ENCODE assay signal across 9 cellular contexts in the genomic region with DNA sequence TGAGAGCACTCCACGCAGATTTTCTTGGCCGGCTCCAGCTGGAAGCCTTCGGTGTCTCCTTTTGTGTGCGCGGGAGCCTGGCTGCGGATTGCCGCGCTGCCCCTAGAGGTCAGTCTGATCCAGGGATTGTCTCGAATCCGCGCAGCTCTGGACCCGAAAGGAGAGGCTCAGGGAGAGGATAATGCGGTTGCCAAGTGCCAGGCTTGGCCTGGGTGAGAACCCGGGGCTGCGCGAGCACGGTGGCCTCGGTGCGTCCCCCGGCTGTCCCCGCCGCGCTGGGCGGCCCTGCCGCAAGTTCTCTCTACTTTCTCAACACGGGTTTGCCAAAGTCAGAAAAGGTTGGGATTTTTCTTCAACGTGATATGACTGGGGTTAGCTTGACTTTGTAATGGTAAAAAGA.
DNase-seq lines count a peak whose midpoint lies in the region; ATAC-seq and TF ChIP-seq lines count a peak whose summit lies in the region.
"Had no signal": no experiment of that assay in that cellular context is flagged by ENCODE, and none has a peak within 500 bp of the region (broad histone marks: within the 10 kb centered on the region; RNA-seq: fewer than 3 reads in every experiment).

No MANE protein-coding gene starts in this region.

- TF ChIP-seq CTCF in PC-3 (conservative IDR thresholded peaks at IDR 0.05; ENCODE audit: low read depth, low read length) (peak; percentile 76), endodermal cell (conservative IDR thresholded peaks at IDR 0.05) (peak; percentile 97), mesothelial cell of epicardium (IDR thresholded peaks at IDR 0.05; ENCODE audit: unreplicated experiment) (peak; percentile 55)

- DNase-seq in DMS153 (lab: John Stamatoyannopoulos, UW), result peak; percentile 83
- peak; percentile 63 for DNase-seq in HPDE6-E6E7 (ENCODE audit: extremely low spot score)
- DNase-seq in PC-3, result peak; percentile 73
- DNase-seq in endodermal cell, result peak; percentile 95
- DNase-seq in mesothelial cell of epicardium (ENCODE audit: low spot score in 2 of 2, unreplicated experiment in 2 of 2), result peak; percentile 41 to 64
- no peak for DNase-seq in activated naive CD4-positive, alpha-beta T cell treated with anti-CD3 and anti-CD28 coated beads, Interleukin-2, amount 10 ng/mL, durations not matched to agents 7 days and 5 days

- H3K9me2 ChIP-seq in PC-3 (replicated peaks; ENCODE audit: low read length), result no peaks in the 10 kb centered on the region

- ATAC-seq in PC-3, result peak; percentile 100
- no peak for ATAC-seq in HG02970 (IDR thresholded peaks at IDR 0.05; ENCODE audit: low FRiP score, unreplicated experiment)
- ATAC-seq in GM18498 (IDR thresholded peaks at IDR 0.05; ENCODE audit: unreplicated experiment), result no peak

- H3K4me3 ChIP-seq in PC-3 (ENCODE audit: low read length) (no peak overlapping the region), endodermal cell (ENCODE audit: low read length) (no peak overlapping the region)

- POLR2A ChIA-PET in PC-3 (lab: Charles Lee; ENCODE audit: unreplicated experiment), result no interaction called here

- H4K20me1 ChIP-seq in PC-3 (ENCODE audit: low read length), result no peaks in the 10 kb centered on the region

- no peaks in the 10 kb centered on the region for H3K4me1 ChIP-seq in PC-3 (ENCODE audit: insufficient read depth, low read length)
- no peaks in the 10 kb centered on the region for H3K4me1 ChIP-seq in endodermal cell (ENCODE audit: control insufficient read depth, insufficient read depth, low read length)

- H3K27me3 Mint-ChIP-seq in endodermal cell (ENCODE audit: insufficient read depth) (peaks cover 10% of the 10 kb centered on the region), mesothelial cell of epicardium (ENCODE audit: low read depth) (peaks cover 56% of the 10 kb centered on the region)
- H3K27me3 Mint-ChIP-seq in activated naive CD4-positive, alpha-beta T cell treated with anti-CD3 and anti-CD28 coated beads, Interleukin-2, amount 10 ng/mL, durations not matched to agents 7 days and 5 days, result peaks cover 8% of the 10 kb centered on the region

- H3F3A ChIP-seq in PC-3 (ENCODE audit: low read length, unreplicated experiment), result no peaks in the 10 kb centered on the region

- H3K27me3 ChIP-seq in PC-3 (ENCODE audit: low read length) (peaks cover 53% of the 10 kb centered on the region), endodermal cell (ENCODE audit: control insufficient read depth, insufficient read depth, low read length, poor library complexity, severe bottlenecking) (no peaks in the 10 kb centered on the region)

- H3K27ac Mint-ChIP-seq in endodermal cell (no peak overlapping the region), mesothelial cell of epicardium (no peak overlapping the region)
- H3K27ac Mint-ChIP-seq in activated naive CD4-positive, alpha-beta T cell treated with anti-CD3 and anti-CD28 coated beads, Interleukin-2, amount 10 ng/mL, durations not matched to agents 7 days and 5 days, result no peak overlapping the region

- H3K4me1 Mint-ChIP-seq in endodermal cell (no peaks in the 10 kb centered on the region), mesothelial cell of epicardium (no peaks in the 10 kb centered on the region)
- no peaks in the 10 kb centered on the region for H3K4me1 Mint-ChIP-seq in activated naive CD4-positive, alpha-beta T cell treated with anti-CD3 and anti-CD28 coated beads, Interleukin-2, amount 10 ng/mL, durations not matched to agents 7 days and 5 days

- no TSS peak for BruUV-seq in PC-3 (replicated peaks; lab: Mats Ljungman, UMichigan)

- H3K36me3 ChIP-seq in PC-3 (ENCODE audit: low read depth, low read length), result no peaks in the 10 kb centered on the region
- H3K36me3 ChIP-seq in endodermal cell (ENCODE audit: control insufficient read depth, insufficient read depth, low read length), result no peaks in the 10 kb centered on the region
- H3K36me3 ChIP-seq: neutrophil had no signal

- no peak overlapping the region for H3K27ac ChIP-seq in PC-3 (ENCODE audit: low read length)
- H3K27ac ChIP-seq in endodermal cell (ENCODE audit: low read depth, low read length), result no peak overlapping the region
- H3K27ac ChIP-seq: neutrophil had no signal

- H2AFZ ChIP-seq in PC-3 (ENCODE audit: low read length), result peak overlapping the region; percentile 37; the same call in 1 of the 2 replicates

- WGBS in endodermal cell (ENCODE audit: insufficient coverage in 1 of 2, insufficient read length in 1 of 2), 2 experiments, result 0 to 11% methylated on average over 2 to 27 of the region's 27 CpGs

- H3K79me2 ChIP-seq in PC-3 (ENCODE audit: low read length), result no peaks in the 10 kb centered on the region

- CTCF ChIA-PET in PC-3 (lab: Charles Lee), result interaction anchor here (0.6 to 1.5 kb wide), 6 partner anchors 32 to 1230 kb away, joined by 3 to 6 read pairs (median 3); no protein-coding TSS in a partner anchor
- CTCF ChIA-PET in activated naive CD4-positive, alpha-beta T cell treated with anti-CD3 and anti-CD28 coated beads, Interleukin-2, amount 10 ng/mL, durations not matched to agents 7 days and 5 days (lab: Charles Lee), result no interaction called here

- no peaks in the 10 kb centered on the region for H3K36me3 Mint-ChIP-seq in endodermal cell (ENCODE audit: low read depth)
- H3K36me3 Mint-ChIP-seq in mesothelial cell of epicardium, result no peaks in the 10 kb centered on the region
- no peaks in the 10 kb centered on the region for H3K36me3 Mint-ChIP-seq in activated naive CD4-positive, alpha-beta T cell treated with anti-CD3 and anti-CD28 coated beads, Interleukin-2, amount 10 ng/mL, durations not matched to agents 7 days and 5 days

- H3K9ac ChIP-seq in PC-3 (ENCODE audit: low read length) (no peak overlapping the region), endodermal cell (ENCODE audit: extremely low read depth, low read length, poor library complexity, severe bottlenecking) (no peak overlapping the region)

- no peaks in the 10 kb centered on the region for H3K9me3 ChIP-seq in PC-3 (ENCODE audit: low read length)
- peaks cover 18% of the 10 kb centered on the region for H3K9me3 ChIP-seq in endodermal cell (ENCODE audit: control insufficient read depth, low read length)
- H3K9me3 ChIP-seq: neutrophil had no signal

- intact Hi-C loops in PC-3 (cut with micrococcal nuclease), result loop anchor here (1.0 to 10.0 kb wide), 4 partner anchors 179 to 542 kb away; no protein-coding TSS in a partner anchor

- peak overlapping the region; percentile 31; the same call in 1 of the 2 replicates for H3K4me2 ChIP-seq in PC-3 (ENCODE audit: low read length)

- H3K9me3 Mint-ChIP-seq in endodermal cell (peaks cover 10% of the 10 kb centered on the region), mesothelial cell of epicardium (peaks cover 4% of the 10 kb centered on the region)
- no peaks in the 10 kb centered on the region for H3K9me3 Mint-ChIP-seq in activated naive CD4-positive, alpha-beta T cell treated with anti-CD3 and anti-CD28 coated beads, Interleukin-2, amount 10 ng/mL, durations not matched to agents 7 days and 5 days

- H3K4me3 Mint-ChIP-seq in endodermal cell (no peak overlapping the region), mesothelial cell of epicardium (no peak overlapping the region)
- no peak overlapping the region for H3K4me3 Mint-ChIP-seq in activated naive CD4-positive, alpha-beta T cell treated with anti-CD3 and anti-CD28 coated beads, Interleukin-2, amount 10 ng/mL, durations not matched to agents 7 days and 5 days
